ENCODE assay signal across 8 cellular contexts in genomic region chr2:219029829-219030165, GRCh38. TPM values are rescaled to one million over a fixed set of nuclear protein-coding genes. Genes with fewer than 3 reads are reported as not detected.
A peak's percentile ranks its signal among the peaks of the same experiment; 100 is the strongest.
DNase-seq lines count a peak whose midpoint lies in the region; ATAC-seq lines count a peak whose summit lies in the region.

No MANE protein-coding gene starts in this region.

- DNase-seq in NCI-H2081 (lab: John Stamatoyannopoulos, UW) (peak; percentile 66 to 68), NCI-H2081 treated with DMSO at 0.1 percent for 48 hours (lab: John Stamatoyannopoulos, UW) (no peak), NCI-H510A (lab: John Stamatoyannopoulos, UW) (peak; percentile 31), dermis microvascular lymphatic vessel endothelial cell (ENCODE audit: low read depth in 2 of 2) (peak; percentile 38 to 69), lung microvascular endothelial cell (ENCODE audit: low read depth in 2 of 2) (peak; percentile 75 to 82)
- peak; percentile 73 for DNase-seq in activated CD4-positive, alpha-beta T cell treated with anti-CD3 and anti-CD28 coated beads, Interleukin-2, amount 50 U/mL, for 1 hour
- peak; percentile 51 for DNase-seq in stimulated activated CD8-positive, alpha-beta memory T cell treated with anti-CD3 and anti-CD28 coated beads, Interleukin-12 subunit alpha, Interleukin-12 subunit beta, amount 100 ng/mL, for 4 hours (ENCODE audit: low read depth)

- peak; percentile 76 for ATAC-seq in HG03135 (IDR thresholded peaks at IDR 0.05; ENCODE audit: unreplicated experiment)

RNA-seq across cellular contexts. Expression of gene CFAP65, which starts 11.5 kb away (rescaled TPM):
- total RNA-seq in dermis microvascular lymphatic vessel endothelial cell (not detected in 2 replicates), lung microvascular endothelial cell (not detected in 2 replicates)

RNA-seq across cellular contexts. Expression of gene IHH, which starts 30.9 kb away (rescaled TPM):
- total RNA-seq in dermis microvascular lymphatic vessel endothelial cell (under 0.01 TPM in 2 replicates), lung microvascular endothelial cell (not detected in 2 replicates)

RNA-seq across cellular contexts. Expression of gene CRYBA2, which starts 36.6 kb away (rescaled TPM):
- total RNA-seq in dermis microvascular lymphatic vessel endothelial cell (not detected in 2 replicates), lung microvascular endothelial cell (not detected in 2 replicates)

RNA-seq across cellular contexts. Expression of gene FEV, which starts 44.8 kb away (rescaled TPM):
- not detected in 2 replicates for total RNA-seq in dermis microvascular lymphatic vessel endothelial cell
- not detected in 2 replicates for total RNA-seq in lung microvascular endothelial cell
